In the genomic region with DNA sequence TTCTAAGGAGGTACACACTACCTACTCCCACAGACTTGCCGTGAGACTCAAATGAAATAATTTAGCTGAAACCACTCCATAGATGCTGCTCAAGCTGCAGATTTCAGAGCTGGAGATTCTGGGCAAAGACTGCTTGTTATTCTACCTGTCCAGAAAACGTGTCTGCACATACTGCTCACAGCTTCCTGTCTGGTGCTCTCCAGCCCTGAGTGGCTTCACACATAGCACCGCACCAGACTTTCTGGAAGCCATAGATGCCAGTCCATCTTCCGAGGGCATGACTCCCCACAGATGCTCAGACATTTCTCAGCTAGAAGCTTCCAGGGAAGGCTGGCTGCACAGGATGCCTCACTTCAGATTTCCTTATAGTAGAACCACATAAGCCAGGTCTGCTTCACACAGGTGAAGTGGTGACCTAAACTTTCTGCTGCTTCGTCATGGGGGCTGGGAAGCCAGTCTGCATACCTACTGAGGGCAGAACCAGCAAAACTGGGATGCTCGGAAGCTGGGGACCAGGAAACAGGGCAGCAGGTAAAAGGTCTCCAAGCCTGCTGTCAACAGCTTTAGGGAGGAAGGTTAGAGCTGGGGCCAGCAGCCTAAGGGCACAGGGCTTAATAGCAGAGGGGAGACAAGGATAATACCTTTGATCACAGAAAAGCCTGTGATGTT, we compare ENCODE assay signal across 19 cellular contexts. TPM values are rescaled to one million over a fixed set of nuclear protein-coding genes. Genes with fewer than 3 reads are reported as not detected.
DNase-seq lines count a peak whose midpoint lies in the region; ATAC-seq, FAIRE-seq and TF ChIP-seq lines count a peak whose summit lies in the region.
"Had no signal": no experiment of that assay in that cellular context is flagged by ENCODE, and none has a peak within 500 bp of the region (broad histone marks: within the 10 kb centered on the region; RNA-seq: fewer than 3 reads in every experiment).

No MANE protein-coding gene starts in this region.

- no peaks in the 10 kb centered on the region for H3K9me3 Mint-ChIP-seq in natural killer cell
- H3K9me3 Mint-ChIP-seq: T-helper 2 cell treated with Interferon-gamma antibody and Interleukin-4, amounts not matched to agents 5 μg/mL and 100 μg/mL, for 36 hours had no signal

- no peak overlapping the region for H3K4me3 ChIP-seq in aorta (ENCODE audit: low read length in 2 of 2)
- H3K4me3 ChIP-seq: hepatocyte, ovary, tibial nerve had no signal

- peak overlapping the region; percentile 42 for H3K4me3 Mint-ChIP-seq in natural killer cell

- intact Hi-C loops in natural killer cell (cut with micrococcal nuclease): no loop called here
- intact Hi-C loops in aorta (cut with DNase I): no loop called here

- ATAC-seq in natural killer cell (peak; percentile 53 to 87 (median 62)), omental fat pad (ENCODE audit: low FRiP score) (no peak), aorta (ENCODE audit: low FRiP score) (no peak)
- ATAC-seq: left cardiac atrium had no signal

- no peaks in the 10 kb centered on the region for H3K9me3 ChIP-seq in aorta (ENCODE audit: control insufficient read depth, low read length)
- H3K9me3 ChIP-seq: ovary, tibial nerve had no signal

- no peaks in the 10 kb centered on the region for H3K36me3 Mint-ChIP-seq in natural killer cell

- FAIRE-seq in GM19239 (lab: Jason Lieb, UNC): no peak

- DNase-seq in ELF-1 (ENCODE audit: low read depth, low spot score) (peak; percentile 37), NCI-H146 treated with DMSO at 0.1 percent for 48 hours (lab: John Stamatoyannopoulos, UW; ENCODE audit: unreplicated experiment) (peak; percentile 71), natural killer cell (no peak), omental fat pad (ENCODE audit: low spot score) (no peak), GM19239 (ENCODE audit: insufficient read length, low spot score) (no peak), mucosa of gallbladder (ENCODE audit: low spot score) (no peak), aorta (no peak)
- DNase-seq: activated CD4-positive, alpha-beta T cell treated with anti-CD3 and anti-CD28 coated beads for 1 hour; IMR-90; left cardiac atrium; MV-4-11; NK-92 treated with Interleukin-12 subunit alpha and Interleukin-12 subunit beta, amount 100 ng/mL, for 24 hours; ovary; Right ventricle myocardium superior; stimulated activated CD4-positive, alpha-beta T cell treated with anti-CD3 and anti-CD28 coated beads, Interleukin-2, amount 100 ng/mL, for 48 hours had no signal

- no peaks in the 10 kb centered on the region for H3K27me3 Mint-ChIP-seq in natural killer cell (ENCODE audit: low read depth in 2 of 2)

- H3K27ac Mint-ChIP-seq in natural killer cell: no peak overlapping the region

- H3K27me3 ChIP-seq in aorta (ENCODE audit: control insufficient read depth in 1 of 2, insufficient read depth in 2 of 2, low read length in 1 of 2): no peaks in the 10 kb centered on the region
- H3K27me3 ChIP-seq: hepatocyte, ovary, tibial nerve had no signal

- peaks cover 0 to 2% of the 10 kb centered on the region in 2 donors for H3K36me3 ChIP-seq in aorta (ENCODE audit: control insufficient read depth in 1 of 2, insufficient read depth in 2 of 2, low read length in 1 of 2)
- H3K36me3 ChIP-seq: ovary had no signal

- peaks cover 13 to 23% of the 10 kb centered on the region in 2 donors for H3K4me1 ChIP-seq in aorta (ENCODE audit: control insufficient read depth in 1 of 2, insufficient read depth in 2 of 2, low read length in 2 of 2)

- TF ChIP-seq CTCF in natural killer cell (IDR thresholded peaks at IDR 0.05) (no peak), omental fat pad (IDR thresholded peaks at IDR 0.05) (no peak)

- H3K27ac ChIP-seq in angular gyrus (ENCODE audit: low read depth, low read length) (peak overlapping the region; percentile 0), aorta (ENCODE audit: low read depth in 1 of 2, low read length in 2 of 2) (no peak overlapping the region)
- H3K27ac ChIP-seq: hepatocyte, ovary, tibial nerve had no signal

- H3K4me1 Mint-ChIP-seq in natural killer cell: peaks cover 84 to 90% of the 10 kb centered on the region in 2 donors

- WGBS in aorta, 2 donors: 57 to 60% methylated on average over 6 of the region's 6 CpGs

RNA-seq across cellular contexts. Expression of gene CCDC6, which starts 18.2 kb away (rescaled TPM):
- total RNA-seq in natural killer cell: 10 to 100 TPM; 19.7 to 23.4 (median 20.8) TPM
- 10 to 100 TPM; 24.7 to 29.7 (median 25.9) TPM for total RNA-seq in omental fat pad
- total RNA-seq in mucosa of gallbladder: 57.6 TPM
- total RNA-seq in aorta: 10 to 100 TPM; 78.0 to 90.0 TPM
- 10 to 100 TPM; 21.8 to 25.3 TPM for polyA plus RNA-seq in aorta

Comparison
In these comparisons a context has a peak if more than half of its experiments do, and no peak if none do; other contexts are left out.
1. DNase-seq: peak in ELF-1 (single experiment) and NCI-H146 treated with DMSO at 0.1 percent for 48 hours (single experiment); none in natural killer cell (single experiment), omental fat pad (single experiment), GM19239 (single experiment), mucosa of gallbladder (single experiment) and aorta (0 of 2).
2. ATAC-seq: peak in natural killer cell (3 of 3); none in omental fat pad (single experiment) and aorta (single experiment).